9 cellular contexts compared by ENCODE assay signal in the genomic region with DNA sequence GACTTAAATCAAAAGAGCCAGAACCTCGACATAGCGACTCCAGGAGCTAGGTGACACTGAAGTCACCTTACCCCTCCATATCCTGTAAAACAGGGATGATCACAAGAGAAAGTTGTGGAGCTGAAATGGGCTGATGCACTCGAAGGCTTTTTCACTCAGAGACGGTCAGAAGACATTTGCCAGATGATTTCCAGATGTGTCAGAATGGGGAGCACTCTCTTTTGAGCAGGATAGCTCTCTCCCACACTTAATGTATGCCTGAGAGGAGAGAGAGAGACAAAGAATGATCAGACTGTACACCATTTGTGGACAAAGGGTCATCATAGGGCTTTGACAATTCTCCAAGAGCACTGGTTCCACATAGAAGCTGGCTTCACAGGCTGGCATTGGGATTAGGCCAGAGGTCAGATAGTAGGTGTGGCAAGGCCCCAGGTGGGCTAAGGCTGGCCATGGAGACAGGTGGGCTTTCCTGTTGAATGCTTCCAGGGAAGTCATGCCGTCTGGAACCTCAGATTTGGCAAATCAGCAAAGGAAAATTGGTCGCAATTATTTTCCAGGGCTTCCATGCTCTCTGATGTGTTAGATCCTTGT. TPM values are rescaled to one million over a fixed set of nuclear protein-coding genes. Genes with fewer than 3 reads are reported as not detected.
DNase-seq lines count a peak whose midpoint lies in the region; ATAC-seq and TF ChIP-seq lines count a peak whose summit lies in the region.
"Had no signal": no experiment of that assay in that cellular context is flagged by ENCODE, and none has a peak within 500 bp of the region (broad histone marks: within the 10 kb centered on the region; RNA-seq: fewer than 3 reads in every experiment).

No MANE protein-coding gene starts in this region.

- peak overlapping the region; percentile 14 to 28 for H3K27ac ChIP-seq in tibial artery
- H3K27ac ChIP-seq: cardiac muscle cell had no signal

- no peak overlapping the region for H3K4me3 ChIP-seq in tibial artery
- H3K4me3 ChIP-seq: cardiac muscle cell had no signal

- H3K36me3 Mint-ChIP-seq in activated naive CD4-positive, alpha-beta T cell treated with anti-CD3 and anti-CD28 coated beads, Interleukin-2, amount 10 ng/mL, durations not matched to agents 7 days and 5 days = peaks cover 4% of the 10 kb centered on the region
- peaks cover 1% of the 10 kb centered on the region for H3K36me3 Mint-ChIP-seq in T-helper 17 cell (ENCODE audit: low read depth)

- peaks cover 0 to 12% (median 4%) of the 10 kb centered on the region in 4 donors for H3K4me1 ChIP-seq in tibial artery

- H3K27ac Mint-ChIP-seq in activated naive CD4-positive, alpha-beta T cell treated with anti-CD3 and anti-CD28 coated beads, Interleukin-2, amount 10 ng/mL, durations not matched to agents 7 days and 5 days = peak overlapping the region; percentile 80
- H3K27ac Mint-ChIP-seq in T-helper 17 cell = peak overlapping the region; percentile 98

- H3K27me3 Mint-ChIP-seq in activated naive CD4-positive, alpha-beta T cell treated with anti-CD3 and anti-CD28 coated beads, Interleukin-2, amount 10 ng/mL, durations not matched to agents 7 days and 5 days = peaks cover 3% of the 10 kb centered on the region
- no peaks in the 10 kb centered on the region for H3K27me3 Mint-ChIP-seq in T-helper 17 cell

- peaks cover 76% of the 10 kb centered on the region for H3K4me1 Mint-ChIP-seq in activated naive CD4-positive, alpha-beta T cell treated with anti-CD3 and anti-CD28 coated beads, Interleukin-2, amount 10 ng/mL, durations not matched to agents 7 days and 5 days
- H3K4me1 Mint-ChIP-seq in T-helper 17 cell = peaks cover 64% of the 10 kb centered on the region

- no peaks in the 10 kb centered on the region for H3K27me3 ChIP-seq in tibial artery

- no peaks in the 10 kb centered on the region for H3K36me3 ChIP-seq in tibial artery
- H3K36me3 ChIP-seq: cardiac muscle cell had no signal

- H3K9me3 ChIP-seq in T-helper 17 cell (ENCODE audit: control insufficient read depth, low read length, poor library complexity, severe bottlenecking) = no peaks in the 10 kb centered on the region
- no peaks in the 10 kb centered on the region for H3K9me3 ChIP-seq in tibial artery

- no peak for DNase-seq in activated naive CD4-positive, alpha-beta T cell treated with anti-CD3 and anti-CD28 coated beads, Interleukin-2, amount 10 ng/mL, durations not matched to agents 7 days and 5 days
- no peak for DNase-seq in activated naive CD4-positive, alpha-beta T cell treated with Interleukin-2 at 50 U/mL for 16 hours
- DNase-seq in T-helper 17 cell = no peak
- peak; percentile 45 for DNase-seq in islet precursor cell
- DNase-seq in tibial artery = no peak
- DNase-seq in epidermal melanocyte (ENCODE audit: insufficient read length, low spot score) = no peak
- no peak for DNase-seq in NCI-H345 treated with DMSO at 0.1 percent for 48 hours (lab: John Stamatoyannopoulos, UW; ENCODE audit: unreplicated experiment)
- DNase-seq in stimulated activated CD4-positive, alpha-beta T cell treated with anti-CD3 and anti-CD28 coated beads, Interleukin-4, amount 100 ng/mL, for 4 hours = no peak

- CTCF ChIA-PET in activated naive CD4-positive, alpha-beta T cell treated with anti-CD3 and anti-CD28 coated beads, Interleukin-2, amount 10 ng/mL, durations not matched to agents 7 days and 5 days (lab: Charles Lee) = interaction anchor here (0.5 to 7.9 kb wide), 31 partner anchors 25 to 472 kb away, joined by 3 to 149 read pairs (median 6); no protein-coding TSS in a partner anchor

- no peaks in the 10 kb centered on the region for H3K9me3 Mint-ChIP-seq in activated naive CD4-positive, alpha-beta T cell treated with anti-CD3 and anti-CD28 coated beads, Interleukin-2, amount 10 ng/mL, durations not matched to agents 7 days and 5 days

- intact Hi-C loops in tibial artery (cut with DNase I; ENCODE audit: low total_unique reads) = loop anchor here (2.0 to 10.0 kb wide), 2 partner anchors 75 to 457 kb away; no protein-coding TSS in a partner anchor

- H3K4me3 Mint-ChIP-seq in activated naive CD4-positive, alpha-beta T cell treated with anti-CD3 and anti-CD28 coated beads, Interleukin-2, amount 10 ng/mL, durations not matched to agents 7 days and 5 days = peak overlapping the region; percentile 59
- peak overlapping the region; percentile 77 for H3K4me3 Mint-ChIP-seq in T-helper 17 cell

- no peak for TF ChIP-seq CTCF in tibial artery (IDR thresholded peaks at IDR 0.05)

- no peak for ATAC-seq in T-helper 17 cell

RNA-seq across cellular contexts. Expression of a gene that starts 42.3 kb away (rescaled TPM):
- 100 to 1,000 TPM; 670 to 745 TPM for total RNA-seq in T-helper 17 cell
